Comparison of ENCODE assay signal across 7 cellular contexts in the genomic region with DNA sequence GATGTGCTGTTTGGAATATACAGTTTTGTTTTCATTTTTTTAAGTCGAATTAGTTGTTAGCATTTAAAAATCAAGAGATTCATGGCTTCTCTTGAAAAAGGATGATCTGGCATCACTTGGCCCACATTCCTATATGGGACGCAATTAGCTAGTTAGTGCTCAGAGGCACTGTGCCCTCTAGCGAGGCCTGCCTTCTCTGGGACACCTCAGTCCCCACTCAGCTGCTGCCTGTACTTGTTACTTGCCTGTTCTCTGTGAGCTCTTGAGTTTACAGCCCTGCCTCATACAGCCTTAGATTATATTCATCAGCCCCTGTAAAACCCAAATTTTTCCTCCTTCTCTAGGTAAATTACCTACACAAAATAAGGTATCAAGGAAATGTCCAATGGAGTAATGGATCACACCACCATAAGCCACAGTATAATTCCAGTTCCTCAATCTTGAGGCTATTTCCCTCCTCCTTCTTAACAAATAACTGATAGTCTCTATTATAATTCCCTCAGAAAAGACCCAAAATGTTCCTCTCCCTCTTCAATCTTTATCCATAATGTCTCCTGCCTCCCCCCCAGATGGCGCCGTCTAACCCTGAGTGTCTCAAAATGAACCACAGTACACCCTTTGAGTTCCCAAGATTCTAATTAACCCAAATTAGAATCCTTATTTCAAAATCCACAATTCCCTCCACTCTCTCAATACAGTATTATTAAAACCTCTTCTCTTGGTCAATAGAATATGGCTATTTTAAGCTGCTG. TPM values are rescaled to one million over a fixed set of nuclear protein-coding genes. Genes with fewer than 3 reads are reported as not detected.
DNase-seq lines count a peak whose midpoint lies in the region; ATAC-seq, FAIRE-seq and TF ChIP-seq lines count a peak whose summit lies in the region.

No MANE protein-coding gene starts in this region.

- H3K27me3 ChIP-seq in thoracic aorta (replicated peaks; ENCODE audit: insufficient read depth) = no peaks in the 10 kb centered on the region

- H3K4me3 Mint-ChIP-seq in activated CD4-positive, alpha-beta T cell treated with anti-CD3 and anti-CD28 coated beads, Interleukin-2, amount 10 ng/mL, durations not matched to agents 24 days and 14 days = peak overlapping the region; percentile 30

- no peaks in the 10 kb centered on the region for H3K9me3 ChIP-seq in thoracic aorta

- ATAC-seq in thoracic aorta (ENCODE audit: insufficient number of reproducible peaks, low FRiP score, low read depth) (no peak), GM21717 (IDR thresholded peaks at IDR 0.05; ENCODE audit: unreplicated experiment) (no peak), GM19397 (IDR thresholded peaks at IDR 0.05; ENCODE audit: unreplicated experiment) (no peak)

- no peak for TF ChIP-seq CTCF in thoracic aorta (IDR thresholded peaks at IDR 0.05)

- DNase-seq in M059J (ENCODE audit: low read depth) (peak; percentile 28), germinal center (ENCODE audit: low spot score) (peak; percentile 14), thoracic aorta (ENCODE audit: low spot score) (no peak)
- peak; percentile 78 for DNase-seq in activated CD4-positive, alpha-beta T cell treated with anti-CD3 and anti-CD28 coated beads, Interleukin-2, amount 10 ng/mL, durations not matched to agents 24 days and 14 days

- H3K36me3 ChIP-seq in thoracic aorta = no peaks in the 10 kb centered on the region

- peak overlapping the region; percentile 14 for H3K27ac Mint-ChIP-seq in activated CD4-positive, alpha-beta T cell treated with anti-CD3 and anti-CD28 coated beads, Interleukin-2, amount 10 ng/mL, durations not matched to agents 24 days and 14 days

- intact Hi-C loops in activated CD4-positive, alpha-beta T cell treated with anti-CD3 and anti-CD28 coated beads, Interleukin-2, amount 10 ng/mL, durations not matched to agents 24 days and 14 days (cut with micrococcal nuclease) = no loop called here

- no peaks in the 10 kb centered on the region for H3K9me3 Mint-ChIP-seq in activated CD4-positive, alpha-beta T cell treated with anti-CD3 and anti-CD28 coated beads, Interleukin-2, amount 10 ng/mL, durations not matched to agents 24 days and 14 days

- H3K4me1 ChIP-seq in thoracic aorta (ENCODE audit: control insufficient read depth in 1 of 2, low read depth in 2 of 2) = peaks cover 10 to 13% of the 10 kb centered on the region in 2 donors

- H3K36me3 Mint-ChIP-seq in activated CD4-positive, alpha-beta T cell treated with anti-CD3 and anti-CD28 coated beads, Interleukin-2, amount 10 ng/mL, durations not matched to agents 24 days and 14 days (ENCODE audit: low read depth) = peaks cover 34% of the 10 kb centered on the region

- H3K27me3 Mint-ChIP-seq in activated CD4-positive, alpha-beta T cell treated with anti-CD3 and anti-CD28 coated beads, Interleukin-2, amount 10 ng/mL, durations not matched to agents 24 days and 14 days = no peaks in the 10 kb centered on the region

- FAIRE-seq in G401.6 (lab: Jason Lieb, UNC) = peak; percentile 34

- peaks cover 38% of the 10 kb centered on the region for H3K4me1 Mint-ChIP-seq in activated CD4-positive, alpha-beta T cell treated with anti-CD3 and anti-CD28 coated beads, Interleukin-2, amount 10 ng/mL, durations not matched to agents 24 days and 14 days

- H3K27ac ChIP-seq in thoracic aorta = no peak overlapping the region

- peak overlapping the region; percentile 93 for H3K4me3 ChIP-seq in thoracic aorta

RNA-seq across cellular contexts. Expression of a gene that starts 2.7 kb away (rescaled TPM):
- 2.1 and 4.2 TPM in 2 replicates for total RNA-seq in M059J (2014; rRNA removed; shearing (Covaris generic))
- total RNA-seq in activated CD4-positive, alpha-beta T cell treated with anti-CD3 and anti-CD28 coated beads, Interleukin-2, amount 10 ng/mL, durations not matched to agents 24 days and 14 days = 11.8 and 13.1 TPM in 2 replicates
- total RNA-seq in thoracic aorta = 10 to 100 TPM; 31.0 to 37.9 TPM
